Comparison of ENCODE assay signal across 13 cellular contexts in genomic region chr5:157306690-157307089, GRCh38. TPM values are rescaled to one million over a fixed set of nuclear protein-coding genes. Genes with fewer than 3 reads are reported as not detected.
A peak's percentile ranks its signal among the peaks of the same experiment; 100 is the strongest.
DNase-seq lines count a peak whose midpoint lies in the region; ATAC-seq and TF ChIP-seq lines count a peak whose summit lies in the region.
"Had no signal": no experiment of that assay in that cellular context is flagged by ENCODE, and none has a peak within 500 bp of the region (broad histone marks: within the 10 kb centered on the region; RNA-seq: fewer than 3 reads in every experiment).

No MANE protein-coding gene starts in this region.

- TF ChIP-seq CTCF in natural killer cell (IDR thresholded peaks at IDR 0.05) (no peak), smooth muscle cell (IDR thresholded peaks at IDR 0.05; ENCODE audit: borderline replicate concordance, insufficient read depth, poor library complexity, severe bottlenecking) (no peak)

- H3K79me2 ChIP-seq in smooth muscle cell (ENCODE audit: low read depth), result no peaks in the 10 kb centered on the region

- no peaks in the 10 kb centered on the region for H3K27me3 ChIP-seq in smooth muscle cell (ENCODE audit: low read depth)
- H3K27me3 ChIP-seq: cardiac muscle cell had no signal

- H3K9me3 Mint-ChIP-seq in activated CD4-positive, alpha-beta T cell treated with anti-CD3 and anti-CD28 coated beads for 36 hours (ENCODE audit: low read depth), result peaks cover 2% of the 10 kb centered on the region
- no peaks in the 10 kb centered on the region for H3K9me3 Mint-ChIP-seq in activated T-cell treated with anti-CD3 and anti-CD28 coated beads, Interleukin-2, amount 50 U/mL, for 4 hours
- H3K9me3 Mint-ChIP-seq in natural killer cell, result no peaks in the 10 kb centered on the region
- H3K9me3 Mint-ChIP-seq: endodermal cell had no signal

- peaks cover 100% of the 10 kb centered on the region for H3K36me3 ChIP-seq in KOPT-K1 (ENCODE audit: insufficient read depth, low read length)
- no peaks in the 10 kb centered on the region for H3K36me3 ChIP-seq in smooth muscle cell (ENCODE audit: low read depth)

- peak; percentile 38 for DNase-seq in activated CD4-positive, alpha-beta T cell treated with anti-CD3 and anti-CD28 coated beads for 36 hours
- no peak for DNase-seq in activated CD4-positive, alpha-beta T cell treated with anti-CD3 and anti-CD28 coated beads for 48 hours
- no peak for DNase-seq in activated T-cell treated with anti-CD3 and anti-CD28 coated beads, Interleukin-2, amount 50 U/mL, for 4 hours
- DNase-seq in natural killer cell, result no peak
- no peak for DNase-seq in kidney glomerular epithelial cell (lab: John Stamatoyannopoulos, UW)
- no peak for DNase-seq in smooth muscle cell (lab: John Stamatoyannopoulos, UW; ENCODE audit: unreplicated experiment)
- DNase-seq: endodermal cell; NK-92 treated with Interleukin-12 subunit alpha and Interleukin-12 subunit beta, amount 100 ng/mL, for 24 hours; Right ventricle myocardium superior had no signal

- WGBS in smooth muscle cell (ENCODE audit: low lambda C conversion rate), result 92% methylated on average over 4 of the region's 6 CpGs

- no peak overlapping the region for H3K9ac ChIP-seq in smooth muscle cell (ENCODE audit: low read depth)

- H3K9me3 ChIP-seq in KOPT-K1 (ENCODE audit: insufficient read depth, low read length, poor library complexity, severe bottlenecking) (peaks cover 7% of the 10 kb centered on the region), smooth muscle cell (replicated peaks; ENCODE audit: low read depth) (no peaks in the 10 kb centered on the region)

- H3K4me3 ChIP-seq in smooth muscle cell, result no peak overlapping the region
- H3K4me3 ChIP-seq: cardiac muscle cell had no signal

- ATAC-seq in activated CD4-positive, alpha-beta T cell treated with anti-CD3 and anti-CD28 coated beads for 36 hours, result peak; percentile 64
- peak in 1 of 2 donors; percentile 37 for ATAC-seq in activated T-cell treated with anti-CD3 and anti-CD28 coated beads, Interleukin-2, amount 50 U/mL, for 4 hours
- ATAC-seq in natural killer cell (peak; percentile 54 to 61 (median 61)), GM19328 (IDR thresholded peaks at IDR 0.05; ENCODE audit: unreplicated experiment) (no peak)
- ATAC-seq: sciatic nerve had no signal

- no peak overlapping the region for H3K4me2 ChIP-seq in smooth muscle cell

- peak overlapping the region; percentile 93 for H3K27ac Mint-ChIP-seq in activated CD4-positive, alpha-beta T cell treated with anti-CD3 and anti-CD28 coated beads for 36 hours
- H3K27ac Mint-ChIP-seq in natural killer cell, result peak overlapping the region; percentile 79 to 91
- H3K27ac Mint-ChIP-seq: endodermal cell had no signal

- H3K27me3 Mint-ChIP-seq in activated CD4-positive, alpha-beta T cell treated with anti-CD3 and anti-CD28 coated beads for 36 hours, result no peaks in the 10 kb centered on the region
- H3K27me3 Mint-ChIP-seq in activated T-cell treated with anti-CD3 and anti-CD28 coated beads, Interleukin-2, amount 50 U/mL, for 4 hours (ENCODE audit: low read depth), result no peaks in the 10 kb centered on the region
- H3K27me3 Mint-ChIP-seq in natural killer cell (ENCODE audit: low read depth in 2 of 2), result no peaks in the 10 kb centered on the region

- H3F3A ChIP-seq in smooth muscle cell (ENCODE audit: low read depth), result peaks cover 6% of the 10 kb centered on the region

- CTCF ChIA-PET in activated CD4-positive, alpha-beta T cell treated with anti-CD3 and anti-CD28 coated beads for 36 hours (lab: Charles Lee), result interaction anchor here (0.8 to 3.9 kb wide), 6 partner anchors 8 to 157 kb away, joined by 5 to 29 read pairs (median 6); no protein-coding TSS in a partner anchor

- peak overlapping the region; percentile 47 for H3K27ac ChIP-seq in KOPT-K1 (ENCODE audit: low read depth, low read length, poor library complexity, severe bottlenecking)
- no peak overlapping the region for H3K27ac ChIP-seq in smooth muscle cell (ENCODE audit: low read depth)
- H3K27ac ChIP-seq: cardiac muscle cell had no signal

- H2AFZ ChIP-seq in smooth muscle cell (ENCODE audit: low read depth), result no peak overlapping the region

- no peak overlapping the region for H3K4me3 Mint-ChIP-seq in activated CD4-positive, alpha-beta T cell treated with anti-CD3 and anti-CD28 coated beads for 36 hours
- peak overlapping the region; percentile 57 for H3K4me3 Mint-ChIP-seq in activated T-cell treated with anti-CD3 and anti-CD28 coated beads, Interleukin-2, amount 50 U/mL, for 4 hours
- H3K4me3 Mint-ChIP-seq in natural killer cell, result peak overlapping the region; percentile 77
- H3K4me3 Mint-ChIP-seq: endodermal cell had no signal

- H4K20me1 ChIP-seq in smooth muscle cell (ENCODE audit: low read depth), result no peaks in the 10 kb centered on the region

- intact Hi-C loops in activated CD4-positive, alpha-beta T cell treated with anti-CD3 and anti-CD28 coated beads for 36 hours (cut with DNase I, micrococcal nuclease), result loop anchor here in 1 of 2 experiments (5.0 kb wide), 1 partner anchor 34 kb away; no protein-coding TSS in a partner anchor
- intact Hi-C loops in natural killer cell (cut with micrococcal nuclease), result loop anchor here (5.0 kb wide), 1 partner anchor 34 kb away; no protein-coding TSS in a partner anchor

- POLR2A ChIA-PET in activated CD4-positive, alpha-beta T cell treated with anti-CD3 and anti-CD28 coated beads for 36 hours (lab: Charles Lee), result interaction anchor here (1.7 kb wide), 1 partner anchor 35 kb away, joined by 6 read pairs; no protein-coding TSS in a partner anchor

- H3K4me1 ChIP-seq in smooth muscle cell (ENCODE audit: low read depth), result no peaks in the 10 kb centered on the region

- H3K4me1 Mint-ChIP-seq in activated CD4-positive, alpha-beta T cell treated with anti-CD3 and anti-CD28 coated beads for 36 hours, result peaks cover 69% of the 10 kb centered on the region
- H3K4me1 Mint-ChIP-seq in activated T-cell treated with anti-CD3 and anti-CD28 coated beads, Interleukin-2, amount 50 U/mL, for 4 hours (ENCODE audit: low read depth), result peaks cover 71% of the 10 kb centered on the region
- peaks cover 68 to 71% of the 10 kb centered on the region in 2 donors for H3K4me1 Mint-ChIP-seq in natural killer cell

- H3K36me3 Mint-ChIP-seq in activated CD4-positive, alpha-beta T cell treated with anti-CD3 and anti-CD28 coated beads for 36 hours (ENCODE audit: low read depth), result peaks cover 71% of the 10 kb centered on the region
- H3K36me3 Mint-ChIP-seq in activated T-cell treated with anti-CD3 and anti-CD28 coated beads, Interleukin-2, amount 50 U/mL, for 4 hours (ENCODE audit: insufficient read depth), result peaks cover 32% of the 10 kb centered on the region
- H3K36me3 Mint-ChIP-seq in natural killer cell, result peaks cover 9% of the 10 kb centered on the region

RNA-seq across cellular contexts. Expression of gene CYFIP2, which starts 40.8 kb away (rescaled TPM):
- 100 to 1,000 TPM; 277 to 526 TPM for total RNA-seq in activated CD4-positive, alpha-beta T cell treated with anti-CD3 and anti-CD28 coated beads for 36 hours
- 100 to 1,000 TPM; 160 to 191 (median 175) TPM for total RNA-seq in activated T-cell treated with anti-CD3 and anti-CD28 coated beads, Interleukin-2, amount 50 U/mL, for 4 hours
- total RNA-seq in natural killer cell, result 100 to 1,000 TPM; 464 to 542 (median 532) TPM
- 9.7 and 17.8 TPM in 2 replicates for total RNA-seq in smooth muscle cell
- polyA plus RNA-seq in smooth muscle cell, result 11.4 and 28.6 TPM in 2 replicates
